In the genomic region with DNA sequence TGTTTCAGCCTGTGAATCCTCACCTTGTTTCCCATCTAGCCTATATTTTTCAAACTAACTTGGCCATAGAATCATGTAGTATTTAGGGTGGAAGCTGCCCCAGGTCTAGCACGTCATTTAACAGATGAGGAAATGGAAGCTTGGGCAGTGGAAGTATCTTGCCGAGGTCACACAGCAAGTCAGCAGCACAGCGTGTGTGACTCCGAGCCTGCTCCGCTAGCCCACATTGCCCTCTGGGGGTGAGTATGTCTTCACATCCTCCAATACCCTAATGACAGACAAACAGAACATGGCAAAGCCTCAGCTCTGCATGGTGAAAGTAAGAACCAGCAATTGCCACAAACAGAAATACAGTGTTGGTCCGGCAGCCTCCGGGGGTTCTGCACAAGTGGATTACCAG, we compare ENCODE assay signal across 9 cellular contexts. TPM values are rescaled to one million over a fixed set of nuclear protein-coding genes. Genes with fewer than 3 reads are reported as not detected.
DNase-seq lines count a peak whose midpoint lies in the region; ATAC-seq, FAIRE-seq and TF ChIP-seq lines count a peak whose summit lies in the region.
"Had no signal": no experiment of that assay in that cellular context is flagged by ENCODE, and none has a peak within 500 bp of the region (broad histone marks: within the 10 kb centered on the region; RNA-seq: fewer than 3 reads in every experiment).

No MANE protein-coding gene starts in this region.

- H3K4me1 ChIP-seq in trophoblast cell (ENCODE audit: control insufficient read depth in 1 of 2, insufficient read depth in 2 of 2, low read length in 2 of 2): no peaks in the 10 kb centered on the region

- no peak overlapping the region for H2AFZ ChIP-seq in trophoblast cell (ENCODE audit: insufficient read depth, low read length, poor library complexity)

- no peak overlapping the region for H3K4me3 ChIP-seq in Jurkat, Clone E6-1 (ENCODE audit: low read length)
- H3K4me3 ChIP-seq in epithelial cell of proximal tubule (ENCODE audit: low read depth, low read length) (no peak overlapping the region), trophoblast cell (ENCODE audit: low read depth, low read length) (no peak overlapping the region)

- no peak overlapping the region for H3K14ac ChIP-seq in trophoblast cell (ENCODE audit: low read length)

- no peak overlapping the region for H4K12ac ChIP-seq in trophoblast cell (ENCODE audit: low read depth, low read length)

- H2AK5ac ChIP-seq in trophoblast cell (ENCODE audit: low read length): no peak overlapping the region

- H2BK5ac ChIP-seq in trophoblast cell (ENCODE audit: low read depth, low read length, poor library complexity): no peak overlapping the region

- H3K27me3 ChIP-seq in trophoblast cell (ENCODE audit: insufficient read depth, low read length): no peaks in the 10 kb centered on the region

- H3K4ac ChIP-seq in trophoblast cell (ENCODE audit: low read depth, low read length): no peak overlapping the region

- no peak overlapping the region for H3K4me2 ChIP-seq in trophoblast cell (ENCODE audit: low read length)

- no peak for TF ChIP-seq POLR2A in GM12891 (IDR thresholded peaks at IDR 0.05; ENCODE audit: low read depth, low read length)

- TF ChIP-seq CTCF in epithelial cell of proximal tubule (conservative IDR thresholded peaks at IDR 0.05; ENCODE audit: low read depth, low read length): peak; percentile 47

- H3K18ac ChIP-seq in trophoblast cell (ENCODE audit: low read length): no peak overlapping the region

- DNase-seq in GM12891 (ENCODE audit: insufficient read length, low spot score) (no peak), epithelial cell of proximal tubule (ENCODE audit: low read depth) (no peak), trophoblast cell (peak; percentile 69 to 71), NCI-H128 (lab: John Stamatoyannopoulos, UW; ENCODE audit: unreplicated experiment) (no peak), GM03348 (ENCODE audit: low spot score) (no peak)
- DNase-seq in Jurkat, Clone E6-1 (ENCODE audit: low read depth, low spot score): peak; percentile 84
- peak; percentile 40 for DNase-seq in activated CD4-positive, CD25-positive, alpha-beta regulatory T cell treated with anti-CD3 and anti-CD28 coated beads, Interleukin-2, amount 50 U/mL, for 72 hours

- no peak overlapping the region for H4K8ac ChIP-seq in trophoblast cell (ENCODE audit: low read depth, low read length)

- no CpG with 5 or more reads among the region's 7 CpGs for WGBS in trophoblast cell (ENCODE audit: extremely low coverage, insufficient coverage, insufficient read length)

- no peak overlapping the region for H2BK12ac ChIP-seq in trophoblast cell (ENCODE audit: low read length)

- H4K91ac ChIP-seq in trophoblast cell (ENCODE audit: low read depth, low read length): no peak overlapping the region

- FAIRE-seq in GM12891 (lab: Jason Lieb, UNC): peak; percentile 100
- FAIRE-seq: islet of Langerhans had no signal

- ATAC-seq in GM19023 (IDR thresholded peaks at IDR 0.05; ENCODE audit: unreplicated experiment): no peak

- no peak overlapping the region for H3K23ac ChIP-seq in trophoblast cell (ENCODE audit: low read length)

- H2BK120ac ChIP-seq in trophoblast cell (ENCODE audit: insufficient read depth, low read length, poor library complexity): no peak overlapping the region

- no peak overlapping the region for H3K9ac ChIP-seq in trophoblast cell (ENCODE audit: low read length)

- H3K79me2 ChIP-seq in trophoblast cell (ENCODE audit: control insufficient read depth, insufficient read depth, low read length, poor library complexity): no peaks in the 10 kb centered on the region

- no peaks in the 10 kb centered on the region for H3K36me3 ChIP-seq in trophoblast cell (ENCODE audit: control insufficient read depth in 1 of 2, insufficient read depth in 2 of 2, low read length in 2 of 2)

- H3K9me3 ChIP-seq in trophoblast cell (ENCODE audit: insufficient read depth, low read depth, low read length): no peaks in the 10 kb centered on the region

- H3K79me1 ChIP-seq in trophoblast cell (ENCODE audit: low read length): no peaks in the 10 kb centered on the region

- no peak overlapping the region for H3K27ac ChIP-seq in trophoblast cell (ENCODE audit: low read depth, low read length)

TF ChIP-seq in GM12891, 5 proteins besides CTCF, POLR2A, EP300 and RAD21:
- TF ChIP-seq POU2F2 (IDR thresholded peaks at IDR 0.05; ENCODE audit: low read depth, low read length) (no peak), TAF1 (IDR thresholded peaks at IDR 0.05; ENCODE audit: low read depth, low read length) (no peak), PAX5 (IDR thresholded peaks at IDR 0.05; ENCODE audit: insufficient read depth, low read length, severe bottlenecking) (no peak), SPI1 (IDR thresholded peaks at IDR 0.05; ENCODE audit: low read depth, low read length) (peak; percentile 30; the same call in 1 of the 2 replicates)

RNA-seq across cellular contexts. Expression of a gene that starts 2.2 kb away (rescaled TPM):
- polyA plus RNA-seq in GM12891 (2012; ENCODE audit: low read depth, missing spikeins): 0.08 TPM
- polyA plus RNA-seq in Jurkat, Clone E6-1 (2012; ENCODE audit: insufficient read depth, insufficient read length): not detected
- not detected in 2 replicates for total RNA-seq in epithelial cell of proximal tubule
- polyA plus RNA-seq in trophoblast cell (2013): 0.03 TPM in 1 of 2 replicates, not detected in the other

RNA-seq across cellular contexts. Expression of a gene that starts 14.7 kb away (rescaled TPM):
- not detected for polyA plus RNA-seq in GM12891 (2012; ENCODE audit: low read depth, missing spikeins)
- 0.70 TPM for polyA plus RNA-seq in Jurkat, Clone E6-1 (2012; ENCODE audit: insufficient read depth, insufficient read length)
- not detected in 2 replicates for total RNA-seq in epithelial cell of proximal tubule
- 0.05 and 0.21 TPM in 2 replicates for polyA plus RNA-seq in trophoblast cell (2013)

RNA-seq across cellular contexts. Expression of a gene that starts 38.5 kb away (rescaled TPM):
- polyA plus RNA-seq in GM12891 (2012; ENCODE audit: low read depth, missing spikeins): 1.6 TPM
- 3.6 TPM for polyA plus RNA-seq in Jurkat, Clone E6-1 (2012; ENCODE audit: insufficient read depth, insufficient read length)
- total RNA-seq in epithelial cell of proximal tubule: not detected in 2 replicates
- polyA plus RNA-seq in trophoblast cell (2013): 0.36 and 0.44 TPM in 2 replicates

Comparison
In these comparisons a context has a peak if more than half of its experiments do, and no peak if none do; other contexts are left out.
1. DNase-seq: peak in Jurkat, Clone E6-1 (single experiment), activated CD4-positive, CD25-positive, alpha-beta regulatory T cell treated with anti-CD3 and anti-CD28 coated beads, Interleukin-2, amount 50 U/mL, for 72 hours (single experiment) and trophoblast cell (2 of 2); none in GM12891 (single experiment), epithelial cell of proximal tubule (single experiment), NCI-H128 (single experiment) and GM03348 (single experiment).